In the genomic region with DNA sequence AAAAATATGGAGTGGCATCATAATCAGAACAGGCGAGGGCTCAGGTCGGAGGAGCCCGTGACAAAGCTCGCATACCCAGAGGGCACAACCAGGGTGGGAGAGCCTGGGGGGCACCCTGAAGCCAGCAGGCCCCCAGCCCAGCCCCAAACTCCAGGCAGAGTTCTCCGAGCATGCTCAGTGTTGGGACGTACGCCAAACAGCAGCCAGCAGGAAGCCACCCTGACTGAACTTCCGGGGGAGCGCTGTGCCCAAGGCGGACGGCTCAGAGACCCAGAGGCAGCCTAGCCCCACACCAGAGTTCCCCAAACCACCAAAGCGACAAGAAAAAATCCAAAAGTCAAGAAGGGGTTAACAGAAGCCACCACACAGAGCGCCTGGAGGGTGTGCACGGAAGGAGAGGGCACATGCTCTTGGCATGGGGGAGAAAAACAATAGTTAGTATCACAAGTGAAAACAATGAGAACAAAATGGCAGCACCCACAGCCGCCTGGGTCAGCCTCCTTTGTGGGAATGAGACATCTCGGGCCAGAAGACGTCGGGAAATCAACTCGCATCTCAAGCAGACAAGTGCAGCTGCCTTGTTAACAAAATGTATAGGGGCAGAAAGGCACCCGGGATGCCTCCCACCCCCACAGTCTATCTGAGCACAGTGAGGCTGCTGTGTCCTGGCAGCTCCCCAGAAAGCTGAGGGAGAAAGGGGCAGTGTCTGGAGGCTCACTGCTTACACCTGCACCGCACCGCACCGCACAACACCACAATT, we compare ENCODE assay signal across 1 cellular context.
TF ChIP-seq lines count a peak whose summit lies in the region.

No MANE protein-coding gene starts in this region.

TF ChIP-seq in GM23338, 12 proteins besides CTCF, POLR2A, EP300 and RAD21:
- TF ChIP-seq EZH2 (IDR thresholded peaks at IDR 0.05; ENCODE audit: low read depth, unreplicated experiment) = no peak
- no peak for TF ChIP-seq POLR2AphosphoS5 (IDR thresholded peaks at IDR 0.05; ENCODE audit: low read depth)
- TF ChIP-seq NANOG (IDR thresholded peaks at IDR 0.05; ENCODE audit: borderline replicate concordance) = no peak
- TF ChIP-seq JUNB (IDR thresholded peaks at IDR 0.05; ENCODE audit: unreplicated experiment) = no peak
- TF ChIP-seq STAT1 (IDR thresholded peaks at IDR 0.05; ENCODE audit: unreplicated experiment) = no peak
- TF ChIP-seq CREB1 (CRISPR knock-in tag; IDR thresholded peaks at IDR 0.05; ENCODE audit: low read depth) = no peak
- TF ChIP-seq, protein P1, sequence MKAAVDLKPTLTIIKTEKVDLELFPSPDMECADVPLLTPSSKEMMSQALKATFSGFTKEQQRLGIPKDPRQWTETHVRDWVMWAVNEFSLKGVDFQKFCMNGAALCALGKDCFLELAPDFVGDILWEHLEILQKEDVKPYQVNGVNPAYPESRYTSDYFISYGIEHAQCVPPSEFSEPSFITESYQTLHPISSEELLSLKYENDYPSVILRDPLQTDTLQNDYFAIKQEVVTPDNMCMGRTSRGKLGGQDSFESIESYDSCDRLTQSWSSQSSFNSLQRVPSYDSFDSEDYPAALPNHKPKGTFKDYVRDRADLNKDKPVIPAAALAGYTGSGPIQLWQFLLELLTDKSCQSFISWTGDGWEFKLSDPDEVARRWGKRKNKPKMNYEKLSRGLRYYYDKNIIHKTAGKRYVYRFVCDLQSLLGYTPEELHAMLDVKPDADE (IDR thresholded peaks at IDR 0.05) = no peak
- TF ChIP-seq, protein P2, sequence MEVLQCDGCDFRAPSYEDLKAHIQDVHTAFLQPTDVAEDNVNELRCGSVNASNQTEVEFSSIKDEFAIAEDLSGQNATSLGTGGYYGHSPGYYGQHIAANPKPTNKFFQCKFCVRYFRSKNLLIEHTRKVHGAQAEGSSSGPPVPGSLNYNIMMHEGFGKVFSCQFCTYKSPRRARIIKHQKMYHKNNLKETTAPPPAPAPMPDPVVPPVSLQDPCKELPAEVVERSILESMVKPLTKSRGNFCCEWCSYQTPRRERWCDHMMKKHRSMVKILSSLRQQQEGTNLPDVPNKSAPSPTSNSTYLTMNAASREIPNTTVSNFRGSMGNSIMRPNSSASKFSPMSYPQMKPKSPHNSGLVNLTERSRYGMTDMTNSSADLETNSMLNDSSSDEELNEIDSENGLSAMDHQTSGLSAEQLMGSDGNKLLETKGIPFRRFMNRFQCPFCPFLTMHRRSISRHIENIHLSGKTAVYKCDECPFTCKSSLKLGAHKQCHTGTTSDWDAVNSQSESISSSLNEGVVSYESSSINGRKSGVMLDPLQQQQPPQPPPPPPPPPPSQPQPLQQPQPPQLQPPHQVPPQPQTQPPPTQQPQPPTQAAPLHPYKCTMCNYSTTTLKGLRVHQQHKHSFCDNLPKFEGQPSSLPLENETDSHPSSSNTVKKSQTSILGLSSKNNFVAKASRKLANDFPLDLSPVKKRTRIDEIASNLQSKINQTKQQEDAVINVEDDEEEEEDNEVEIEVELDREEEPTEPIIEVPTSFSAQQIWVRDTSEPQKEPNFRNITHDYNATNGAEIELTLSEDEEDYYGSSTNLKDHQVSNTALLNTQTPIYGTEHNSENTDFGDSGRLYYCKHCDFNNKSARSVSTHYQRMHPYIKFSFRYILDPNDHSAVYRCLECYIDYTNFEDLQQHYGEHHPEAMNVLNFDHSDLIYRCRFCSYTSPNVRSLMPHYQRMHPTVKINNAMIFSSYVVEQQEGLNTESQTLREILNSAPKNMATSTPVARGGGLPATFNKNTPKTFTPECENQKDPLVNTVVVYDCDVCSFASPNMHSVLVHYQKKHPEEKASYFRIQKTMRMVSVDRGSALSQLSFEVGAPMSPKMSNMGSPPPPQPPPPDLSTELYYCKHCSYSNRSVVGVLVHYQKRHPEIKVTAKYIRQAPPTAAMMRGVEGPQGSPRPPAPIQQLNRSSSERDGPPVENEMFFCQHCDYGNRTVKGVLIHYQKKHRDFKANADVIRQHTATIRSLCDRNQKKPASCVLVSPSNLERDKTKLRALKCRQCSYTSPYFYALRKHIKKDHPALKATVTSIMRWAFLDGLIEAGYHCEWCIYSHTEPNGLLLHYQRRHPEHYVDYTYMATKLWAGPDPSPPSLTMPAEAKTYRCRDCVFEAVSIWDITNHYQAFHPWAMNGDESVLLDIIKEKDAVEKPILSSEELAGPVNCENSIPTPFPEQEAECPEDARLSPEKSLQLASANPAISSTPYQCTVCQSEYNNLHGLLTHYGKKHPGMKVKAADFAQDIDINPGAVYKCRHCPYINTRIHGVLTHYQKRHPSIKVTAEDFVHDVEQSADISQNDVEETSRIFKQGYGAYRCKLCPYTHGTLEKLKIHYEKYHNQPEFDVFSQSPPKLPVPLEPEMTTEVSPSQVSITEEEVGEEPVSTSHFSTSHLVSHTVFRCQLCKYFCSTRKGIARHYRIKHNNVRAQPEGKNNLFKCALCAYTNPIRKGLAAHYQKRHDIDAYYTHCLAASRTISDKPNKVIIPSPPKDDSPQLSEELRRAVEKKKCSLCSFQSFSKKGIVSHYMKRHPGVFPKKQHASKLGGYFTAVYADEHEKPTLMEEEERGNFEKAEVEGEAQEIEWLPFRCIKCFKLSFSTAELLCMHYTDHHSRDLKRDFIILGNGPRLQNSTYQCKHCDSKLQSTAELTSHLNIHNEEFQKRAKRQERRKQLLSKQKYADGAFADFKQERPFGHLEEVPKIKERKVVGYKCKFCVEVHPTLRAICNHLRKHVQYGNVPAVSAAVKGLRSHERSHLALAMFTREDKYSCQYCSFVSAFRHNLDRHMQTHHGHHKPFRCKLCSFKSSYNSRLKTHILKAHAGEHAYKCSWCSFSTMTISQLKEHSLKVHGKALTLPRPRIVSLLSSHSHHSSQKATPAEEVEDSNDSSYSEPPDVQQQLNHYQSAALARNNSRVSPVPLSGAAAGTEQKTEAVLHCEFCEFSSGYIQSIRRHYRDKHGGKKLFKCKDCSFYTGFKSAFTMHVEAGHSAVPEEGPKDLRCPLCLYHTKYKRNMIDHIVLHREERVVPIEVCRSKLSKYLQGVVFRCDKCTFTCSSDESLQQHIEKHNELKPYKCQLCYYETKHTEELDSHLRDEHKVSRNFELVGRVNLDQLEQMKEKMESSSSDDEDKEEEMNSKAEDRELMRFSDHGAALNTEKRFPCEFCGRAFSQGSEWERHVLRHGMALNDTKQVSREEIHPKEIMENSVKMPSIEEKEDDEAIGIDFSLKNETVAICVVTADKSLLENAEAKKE (CRISPR knock-in tag; IDR thresholded peaks at IDR 0.05) = no peak
- TF ChIP-seq, protein P3, sequence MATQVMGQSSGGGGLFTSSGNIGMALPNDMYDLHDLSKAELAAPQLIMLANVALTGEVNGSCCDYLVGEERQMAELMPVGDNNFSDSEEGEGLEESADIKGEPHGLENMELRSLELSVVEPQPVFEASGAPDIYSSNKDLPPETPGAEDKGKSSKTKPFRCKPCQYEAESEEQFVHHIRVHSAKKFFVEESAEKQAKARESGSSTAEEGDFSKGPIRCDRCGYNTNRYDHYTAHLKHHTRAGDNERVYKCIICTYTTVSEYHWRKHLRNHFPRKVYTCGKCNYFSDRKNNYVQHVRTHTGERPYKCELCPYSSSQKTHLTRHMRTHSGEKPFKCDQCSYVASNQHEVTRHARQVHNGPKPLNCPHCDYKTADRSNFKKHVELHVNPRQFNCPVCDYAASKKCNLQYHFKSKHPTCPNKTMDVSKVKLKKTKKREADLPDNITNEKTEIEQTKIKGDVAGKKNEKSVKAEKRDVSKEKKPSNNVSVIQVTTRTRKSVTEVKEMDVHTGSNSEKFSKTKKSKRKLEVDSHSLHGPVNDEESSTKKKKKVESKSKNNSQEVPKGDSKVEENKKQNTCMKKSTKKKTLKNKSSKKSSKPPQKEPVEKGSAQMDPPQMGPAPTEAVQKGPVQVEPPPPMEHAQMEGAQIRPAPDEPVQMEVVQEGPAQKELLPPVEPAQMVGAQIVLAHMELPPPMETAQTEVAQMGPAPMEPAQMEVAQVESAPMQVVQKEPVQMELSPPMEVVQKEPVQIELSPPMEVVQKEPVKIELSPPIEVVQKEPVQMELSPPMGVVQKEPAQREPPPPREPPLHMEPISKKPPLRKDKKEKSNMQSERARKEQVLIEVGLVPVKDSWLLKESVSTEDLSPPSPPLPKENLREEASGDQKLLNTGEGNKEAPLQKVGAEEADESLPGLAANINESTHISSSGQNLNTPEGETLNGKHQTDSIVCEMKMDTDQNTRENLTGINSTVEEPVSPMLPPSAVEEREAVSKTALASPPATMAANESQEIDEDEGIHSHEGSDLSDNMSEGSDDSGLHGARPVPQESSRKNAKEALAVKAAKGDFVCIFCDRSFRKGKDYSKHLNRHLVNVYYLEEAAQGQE (IDR thresholded peaks at IDR 0.05; ENCODE audit: unreplicated experiment) = no peak
- no peak for TF ChIP-seq ZNF114 (CRISPR knock-in tag; IDR thresholded peaks at IDR 0.05)
- no peak for TF ChIP-seq EZH2phosphoT487 (IDR thresholded peaks at IDR 0.05; ENCODE audit: unreplicated experiment)
- TF ChIP-seq ZNF331 (CRISPR knock-in tag; IDR thresholded peaks at IDR 0.05; ENCODE audit: low read depth) = no peak
